Comparison of ENCODE assay signal across 24 cellular contexts in the genomic region with DNA sequence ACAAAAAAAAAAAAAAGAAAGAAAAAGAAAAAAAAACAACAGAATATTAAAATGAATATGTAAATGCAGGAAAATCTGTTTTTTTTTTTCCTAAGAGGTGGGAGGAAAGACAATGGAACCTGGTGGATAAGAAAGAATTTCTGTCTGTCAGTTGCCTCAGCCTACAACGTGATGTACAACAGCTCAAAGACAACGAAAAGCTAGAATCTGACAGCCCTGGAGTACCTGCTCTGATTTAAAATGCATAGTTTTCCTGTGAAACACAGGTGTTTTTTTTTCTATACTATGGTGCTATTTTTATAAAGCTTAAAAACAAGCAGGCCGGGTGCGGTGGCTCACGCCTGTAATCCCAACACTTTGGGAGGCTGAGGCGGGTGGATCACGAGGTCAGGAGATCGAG. TPM values are rescaled to one million over a fixed set of nuclear protein-coding genes. Genes with fewer than 3 reads are reported as not detected.
"Had no signal": no experiment of that assay in that cellular context is flagged by ENCODE, and none has a peak within 500 bp of the region (broad histone marks: within the 10 kb centered on the region; RNA-seq: fewer than 3 reads in every experiment).

No MANE protein-coding gene starts in this region.

- DNase-seq: activated CD4-positive, alpha-beta memory T cell treated with anti-CD3 and anti-CD28 coated beads for 36 hours; activated CD4-positive, alpha-beta T cell treated with anti-CD3 and anti-CD28 coated beads, Interleukin-2, amount 10 ng/mL, durations not matched to agents 7 days and 5 days; activated CD4-positive, CD25-positive, alpha-beta regulatory T cell; activated CD8-positive, alpha-beta memory T cell treated with anti-CD3 and anti-CD28 coated beads for 24 hours; activated gamma-delta T cell treated with Interleukin-2 at 50 U/mL for 16 hours; activated naive CD4-positive, alpha-beta T cell treated with anti-CD3 and anti-CD28 coated beads, Interleukin-2, amount 10 ng/mL, durations not matched to agents 7 days and 5 days; activated naive CD8-positive, alpha-beta T cell treated with anti-CD3 and anti-CD28 coated beads, Interleukin-2, amount 10 ng/mL, durations not matched to agents 7 days and 5 days; activated T-cell treated with anti-CD3 and anti-CD28 coated beads for 4 hours; activated T-cell treated with anti-CD3 and anti-CD28 coated beads, Interleukin-2, amount 50 U/mL, for 48 hours; anterior cingulate cortex; MV-4-11; NCI-H1105; NCI-H1436; NCI-H2029 treated with DMSO at 0.1 percent for 48 hours; NCI-H345; NCI-H510A; NCI-H526 treated with DMSO at 0.1 percent for 48 hours; OCI-M1; SIG-M5; T-cell had no signal

- H3K36me3 ChIP-seq: adrenal gland, MG63 had no signal

- H3K4me1 ChIP-seq: adrenal gland had no signal

- ATAC-seq: T-cell had no signal

- H3K4me3 ChIP-seq: adrenal gland, MG63 had no signal

- H3K27ac ChIP-seq: adrenal gland, VCaP had no signal

- H3K9me3 ChIP-seq: adrenal gland, MG63 had no signal

- H3K27me3 ChIP-seq: adrenal gland, MG63 had no signal

RNA-seq across cellular contexts. Expression of a gene that starts 36.3 kb away (rescaled TPM):
- total RNA-seq: T-helper 2 cell treated with Interferon-gamma antibody and Interleukin-4, amounts not matched to agents 100 ng/mL and 5 ng/mL, for 36 hours had no signal
